In genomic region chr6:156718647-156719394, GRCh38 we compare ENCODE assay signal across 9 cellular contexts. TPM values are rescaled to one million over a fixed set of nuclear protein-coding genes. Genes with fewer than 3 reads are reported as not detected.
DNase-seq lines count a peak whose midpoint lies in the region; ATAC-seq, FAIRE-seq and TF ChIP-seq lines count a peak whose summit lies in the region.
"Had no signal": no experiment of that assay in that cellular context is flagged by ENCODE, and none has a peak within 500 bp of the region (broad histone marks: within the 10 kb centered on the region; RNA-seq: fewer than 3 reads in every experiment).

No MANE protein-coding gene starts in this region.

- no TSS peak for BruUV-seq in K562 (replicated peaks; lab: Mats Ljungman, UMichigan)

- H3K27me3 ChIP-seq in K562 (ENCODE audit: control insufficient read depth in 2 of 2, insufficient read depth in 2 of 2, low read length in 2 of 2) (no peaks in the 10 kb centered on the region), liver (ENCODE audit: control insufficient read depth in 4 of 4, insufficient read depth in 4 of 4, low read length in 3 of 4) (no peaks in the 10 kb centered on the region), aorta (ENCODE audit: control insufficient read depth in 1 of 2, insufficient read depth in 2 of 2, low read length in 1 of 2) (no peaks in the 10 kb centered on the region)

- ATAC-seq in natural killer cell (no peak), K562 (peak; percentile 49), aorta (ENCODE audit: low FRiP score) (peak; percentile 78), GM21576 (IDR thresholded peaks at IDR 0.05; ENCODE audit: unreplicated experiment) (no peak), GM21786 (IDR thresholded peaks at IDR 0.05; ENCODE audit: unreplicated experiment) (no peak)
- ATAC-seq in natural killer cell treated with Interleukin-12 subunit alpha and Interleukin-12 subunit beta and Interleukin-15 and Interleukin-18, amount 100 ng/mL, for 72 hours: no peak

- H3K9ac ChIP-seq in K562 (ENCODE audit: insufficient read depth in 1 of 2, low read depth in 2 of 2, low read length in 2 of 2) (peak overlapping the region; percentile 77 to 92), liver (ENCODE audit: low read depth in 1 of 2, low read length in 2 of 2) (no peak overlapping the region)

- H3K36me3 Mint-ChIP-seq in natural killer cell: no peaks in the 10 kb centered on the region
- H3K36me3 Mint-ChIP-seq in natural killer cell treated with Interleukin-12 subunit alpha and Interleukin-12 subunit beta and Interleukin-15 and Interleukin-18, amount 100 ng/mL, for 72 hours: no peaks in the 10 kb centered on the region

- H3K27me3 Mint-ChIP-seq in natural killer cell (ENCODE audit: low read depth in 2 of 2): peaks cover 10 to 11% of the 10 kb centered on the region in 2 donors
- H3K27me3 Mint-ChIP-seq in natural killer cell treated with Interleukin-12 subunit alpha and Interleukin-12 subunit beta and Interleukin-15 and Interleukin-18, amount 100 ng/mL, for 72 hours: peaks cover 7 to 14% of the 10 kb centered on the region in 2 donors

- H3K9me3 Mint-ChIP-seq in natural killer cell: no peaks in the 10 kb centered on the region
- no peaks in the 10 kb centered on the region for H3K9me3 Mint-ChIP-seq in natural killer cell treated with Interleukin-12 subunit alpha and Interleukin-12 subunit beta and Interleukin-15 and Interleukin-18, amount 100 ng/mL, for 72 hours

- CTCF ChIA-PET in K562 (lab: Yijun Ruan, JAX; ENCODE audit: low intra/inter-chr PET ratio): no interaction called here

- in situ Hi-C loops in K562 (cut with MboI): no loop called here

- H3K9me3 ChIP-seq in K562 (replicated peaks; ENCODE audit: control insufficient read depth, insufficient read depth, low read depth, low read length): no peaks in the 10 kb centered on the region; the same call in 1 of the 2 replicates
- H3K9me3 ChIP-seq in liver (ENCODE audit: control insufficient read depth in 4 of 4, low read length in 3 of 4): no peaks in the 10 kb centered on the region
- no peaks in the 10 kb centered on the region for H3K9me3 ChIP-seq in aorta (ENCODE audit: control insufficient read depth, low read length)

- 64% methylated on average over 16 of the region's 18 CpGs for WGBS in K562 (ENCODE audit: insufficient coverage, low coverage, missing lambda C conversion rate)
- WGBS in liver: 84% methylated on average over 18 of the region's 18 CpGs
- WGBS in aorta, 2 donors: 55 to 59% methylated on average over 18 of the region's 18 CpGs

- peak overlapping the region; percentile 99 for H2AFZ ChIP-seq in K562 (ENCODE audit: low read depth, low read length)

- H3K27ac ChIP-seq in K562 (ENCODE audit: extremely low read depth, low read depth, low read length) (peak overlapping the region; percentile 90), liver (ENCODE audit: low read depth in 1 of 2, low read length in 2 of 2) (peak overlapping the region; percentile 92 to 93), aorta (ENCODE audit: low read depth in 1 of 2, low read length in 2 of 2) (no peak overlapping the region)

- no peaks in the 10 kb centered on the region for H4K20me1 ChIP-seq in K562 (replicated peaks; ENCODE audit: control insufficient read depth, insufficient read depth, low read length)

- TF ChIP-seq EP300 in K562 (IDR thresholded peaks at IDR 0.05; ENCODE audit: low read length): no peak

- FAIRE-seq in K562 (lab: Jason Lieb, UNC): peak; percentile 79

- intact Hi-C loops in natural killer cell (cut with micrococcal nuclease): no loop called here
- intact Hi-C loops in K562 (cut with micrococcal nuclease): loop anchor here (2.0 kb wide), 1 partner anchor 30 kb away; no protein-coding TSS in a partner anchor
- intact Hi-C loops in aorta (cut with DNase I): loop anchor here in 1 of 2 donors (2.0 kb wide), 1 partner anchor 60 kb away; no protein-coding TSS in a partner anchor

- no peaks in the 10 kb centered on the region for H3K79me2 ChIP-seq in K562 (ENCODE audit: control insufficient read depth, insufficient read depth, low read length)

- no peak for TF ChIP-seq POLR2A in K562 (conservative IDR thresholded peaks at IDR 0.05)

- peak overlapping the region; percentile 25 for H3K4me3 Mint-ChIP-seq in natural killer cell
- H3K4me3 Mint-ChIP-seq in natural killer cell treated with Interleukin-12 subunit alpha and Interleukin-12 subunit beta and Interleukin-15 and Interleukin-18, amount 100 ng/mL, for 72 hours: no peak overlapping the region

- no peaks in the 10 kb centered on the region for H3K36me3 ChIP-seq in K562 (ENCODE audit: control insufficient read depth, insufficient read depth, low read length)
- H3K36me3 ChIP-seq in liver (ENCODE audit: control insufficient read depth in 4 of 4, insufficient read depth in 3 of 4, low read depth in 1 of 4, low read length in 3 of 4): no peaks in the 10 kb centered on the region
- H3K36me3 ChIP-seq in aorta (ENCODE audit: control insufficient read depth in 1 of 2, insufficient read depth in 2 of 2, low read length in 1 of 2): no peaks in the 10 kb centered on the region

- peaks cover 0 to 10% of the 10 kb centered on the region in 2 donors for H3K4me1 Mint-ChIP-seq in natural killer cell
- H3K4me1 Mint-ChIP-seq in natural killer cell treated with Interleukin-12 subunit alpha and Interleukin-12 subunit beta and Interleukin-15 and Interleukin-18, amount 100 ng/mL, for 72 hours (ENCODE audit: low read depth in 2 of 2): peaks cover 11 to 13% of the 10 kb centered on the region in 2 donors

- TF ChIP-seq CTCF in natural killer cell (IDR thresholded peaks at IDR 0.05) (no peak), K562 (IDR thresholded peaks at IDR 0.05 in 2 of 3, conservative IDR thresholded peaks at IDR 0.05 in 1 of 3; ENCODE audit: insufficient read depth in 2 of 3, low read depth in 1 of 3, low read length in 3 of 3) (no peak), liver (IDR thresholded peaks at IDR 0.05; ENCODE audit: low read depth, low read length, missing input control) (no peak)

- no peaks in the 10 kb centered on the region for H3K9me1 ChIP-seq in K562 (ENCODE audit: control insufficient read depth, insufficient read depth, low read length)

- DNase-seq in natural killer cell (no peak), K562 (ENCODE audit: extremely low read depth in 1 of 4, low spot score in 3 of 4) (peak; percentile 68 to 81 (median 72)), aorta (peak; percentile 89 to 91), AML-193 (lab: John Stamatoyannopoulos, UW) (no peak)
- DNase-seq in natural killer cell treated with Interleukin-12 subunit alpha and Interleukin-12 subunit beta and Interleukin-15 and Interleukin-18, amount 100 ng/mL, for 72 hours (ENCODE audit: low spot score): no peak
- DNase-seq: activated CD4-positive, alpha-beta T cell treated with anti-CD3 and anti-CD28 coated beads for 1 hour had no signal

- H3K4me3 ChIP-seq in K562 (no peak overlapping the region), liver (ENCODE audit: low read depth in 1 of 3, low read length in 3 of 3) (no peak overlapping the region), aorta (ENCODE audit: low read length in 2 of 2) (no peak overlapping the region)

- H3K27ac Mint-ChIP-seq in natural killer cell: peak overlapping the region in 1 of 2 donors; percentile 48
- peak overlapping the region in 1 of 2 donors; percentile 88 for H3K27ac Mint-ChIP-seq in natural killer cell treated with Interleukin-12 subunit alpha and Interleukin-12 subunit beta and Interleukin-15 and Interleukin-18, amount 100 ng/mL, for 72 hours

- H3K4me1 ChIP-seq in K562 (replicated peaks in 1 of 2; ENCODE audit: control insufficient read depth in 2 of 2, insufficient read depth in 2 of 2, low read length in 2 of 2): peaks cover 33% of the 10 kb centered on the region in 2 experiments
- peaks cover 2 to 30% (median 21%) of the 10 kb centered on the region in 4 donors for H3K4me1 ChIP-seq in liver (ENCODE audit: control insufficient read depth in 4 of 4, insufficient read depth in 4 of 4, low read length in 3 of 4)
- no peaks in the 10 kb centered on the region for H3K4me1 ChIP-seq in aorta (ENCODE audit: control insufficient read depth in 1 of 2, insufficient read depth in 2 of 2, low read length in 2 of 2)

- POLR2A ChIA-PET in K562 (lab: Yijun Ruan, JAX): interaction anchor here (0.6 to 1.2 kb wide), 6 partner anchors 9 to 62 kb away, joined by 3 to 5 read pairs (median 3); no protein-coding TSS in a partner anchor

- 0 out of 4 replicates have a peak, but pooled peaks of 1 of the 2 experiments have one; percentile 7 for TF ChIP-seq RAD21 in K562 (CRISPR knock-in tag; conservative IDR thresholded peaks at IDR 0.05 in 1 of 2, IDR thresholded peaks at IDR 0.05 in 1 of 2)
- no peak for TF ChIP-seq RAD21 in liver (IDR thresholded peaks at IDR 0.05)

- H3K4me2 ChIP-seq in K562 (ENCODE audit: insufficient read depth, low read length): no peak overlapping the region

TF ChIP-seq in liver, 16 proteins besides CTCF, POLR2A, EP300 and RAD21 (continues in another document):
- TF ChIP-seq TAF1 (conservative IDR thresholded peaks at IDR 0.05) (no peak), GABPA (IDR thresholded peaks at IDR 0.05 in 1 of 2, conservative IDR thresholded peaks at IDR 0.05 in 1 of 2) (no peak), SP1 (IDR thresholded peaks at IDR 0.05) (no peak), FOXA2 (IDR thresholded peaks at IDR 0.05) (no peak)

RNA-seq across cellular contexts. Expression of gene ARID1B, which starts 58.4 kb away (rescaled TPM):
- 100 to 1,000 TPM; 180 to 201 (median 189) TPM for total RNA-seq in natural killer cell
- 100 to 1,000 TPM in 1 of 2 donors, 10 to 100 TPM in 1; 92.3 to 129 TPM for total RNA-seq in natural killer cell treated with Interleukin-12 subunit alpha and Interleukin-12 subunit beta and Interleukin-15 and Interleukin-18, amount 100 ng/mL, for 72 hours
- total RNA-seq in K562 (2011; cell fraction: chromatin; rRNA removed; ENCODE audit: low replicate concordance): 166 and 348 TPM in 2 replicates
- total RNA-seq in K562 (2011; cell fraction: nucleolus; rRNA removed): 89.6 and 106 TPM in 2 replicates
- total RNA-seq in K562 (2011; cell fraction: nucleoplasm; rRNA removed): 226 and 418 TPM in 2 replicates
- 19.3 and 21.3 TPM in 2 replicates for total RNA-seq in K562 (2014; rRNA removed)
- total RNA-seq in K562 (2014; rRNA removed; fragmentation: Illumina TruSeq; extraction: Trizol): 32.9 and 37.6 TPM in 2 replicates
- 33.7 and 34.3 TPM in 2 replicates for total RNA-seq in K562 (2015; rRNA removed; fragmentation: Illumina TruSeq; extraction: Trizol)
- 48.6 and 50.5 TPM in 2 replicates for total RNA-seq in K562 (2021)
- 20.5 and 20.7 TPM in 2 replicates for polyA plus RNA-seq in K562 (2011; rRNA removed)
- 16.9 and 20.5 TPM in 2 replicates for polyA plus RNA-seq in K562 (2011; cell fraction: cytosol; rRNA removed)
- 46.8 and 68.6 TPM in 2 replicates for polyA plus RNA-seq in K562 (2011; cell fraction: nucleus; rRNA removed)
- 25.9 and 27.1 TPM in 2 replicates for polyA plus RNA-seq in K562 (2012)
- 26.2 and 30.1 TPM in 2 replicates for polyA plus RNA-seq in K562 (2014; fragmentation: Illumina TruSeq; extraction: Trizol)
- 10 to 100 TPM; 12.5 to 25.8 TPM for polyA plus RNA-seq in K562 (2014; fragmentation: Nextera tagmentation; extraction: Ambion mirVana)
- 21.8 and 22.3 TPM in 2 replicates for polyA plus RNA-seq in K562 (2014; rRNA removed)
- 81.8 and 86.3 TPM in 2 replicates for polyA minus RNA-seq in K562 (2011; rRNA and poly(A)+ RNA removed)
- 64.9 and 82.5 TPM in 2 replicates for polyA minus RNA-seq in K562 (2011; cell fraction: cytosol; rRNA and poly(A)+ RNA removed)
- polyA minus RNA-seq in K562 (2011; cell fraction: nucleus; rRNA and poly(A)+ RNA removed): 157 and 175 TPM in 2 replicates
- total RNA-seq in liver: 10 to 100 TPM; 34.9 to 49.0 TPM
- 10 to 100 TPM in 1 of 2 donors, 1 to 10 TPM in 1; 7.0 to 13.5 TPM for polyA plus RNA-seq in liver
- 100 to 1,000 TPM in 1 of 2 donors, 10 to 100 TPM in 1; 92.0 to 143 TPM for total RNA-seq in aorta
- polyA plus RNA-seq in aorta: 10 to 100 TPM in 1 of 2 donors, 1 to 10 TPM in 1; 6.5 to 16.9 TPM

Comparison
In these comparisons a context has a peak if more than half of its experiments do, and no peak if none do; other contexts are left out.
1. ATAC-seq: peak in K562 (single experiment) and aorta (single experiment); none in natural killer cell (0 of 3), natural killer cell treated with Interleukin-12 subunit alpha and Interleukin-12 subunit beta and Interleukin-15 and Interleukin-18, amount 100 ng/mL, for 72 hours (0 of 2), GM21576 (single experiment) and GM21786 (single experiment).
2. DNase-seq: peak in K562 (4 of 4) and aorta (2 of 2); none in natural killer cell (single experiment), natural killer cell treated with Interleukin-12 subunit alpha and Interleukin-12 subunit beta and Interleukin-15 and Interleukin-18, amount 100 ng/mL, for 72 hours (single experiment) and AML-193 (0 of 2).
3. H3K27ac ChIP-seq: peak in K562 (single experiment) and liver (2 of 2); none in aorta (0 of 2).
4. H3K9ac ChIP-seq: peak in K562 (2 of 2); none in liver (0 of 2).